Comparison of ENCODE assay signal across 9 cellular contexts in the genomic region with DNA sequence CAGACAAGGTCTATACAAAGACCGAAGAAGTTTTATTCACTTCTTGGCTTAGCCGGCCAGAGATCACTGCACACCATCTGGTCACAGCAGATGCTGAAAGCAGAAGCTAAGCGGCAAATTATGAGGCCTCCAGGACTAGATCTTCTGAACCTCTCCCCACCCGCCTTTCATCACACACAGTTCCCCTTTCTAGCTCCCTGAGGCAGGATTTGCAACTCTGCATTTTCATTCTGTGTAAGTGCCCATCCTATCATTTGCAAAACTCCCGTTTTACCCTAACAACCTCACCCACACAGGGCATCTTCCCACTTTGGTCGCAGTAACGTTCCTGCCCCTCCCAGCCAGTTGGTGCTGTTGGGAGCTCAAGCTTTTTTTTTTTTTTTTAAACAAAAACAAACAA. TPM values are rescaled to one million over a fixed set of nuclear protein-coding genes. Genes with fewer than 3 reads are reported as not detected.
DNase-seq lines count a peak whose midpoint lies in the region; ATAC-seq, FAIRE-seq and TF ChIP-seq lines count a peak whose summit lies in the region.
"Had no signal": no experiment of that assay in that cellular context is flagged by ENCODE, and none has a peak within 500 bp of the region (broad histone marks: within the 10 kb centered on the region; RNA-seq: fewer than 3 reads in every experiment).

No MANE protein-coding gene starts in this region.

- TF ChIP-seq EP300 in suprapubic skin (IDR thresholded peaks at IDR 0.05): no peak

- peak; percentile 26 for ATAC-seq in HG02571 (IDR thresholded peaks at IDR 0.05; ENCODE audit: unreplicated experiment)
- ATAC-seq: body of pancreas had no signal

- peaks cover 8% of the 10 kb centered on the region for H3K4me1 Mint-ChIP-seq in osteocyte (ENCODE audit: unreplicated experiment)

- peak; percentile 22 for DNase-seq in GM12892 (ENCODE audit: insufficient read length)
- peak; percentile 85 for DNase-seq in NCI-H524 treated with DMSO at 0.1 percent for 48 hours (lab: John Stamatoyannopoulos, UW)
- peak; percentile 44 to 79 for DNase-seq in foreskin fibroblast
- no peak for DNase-seq in suprapubic skin (ENCODE audit: low spot score in 2 of 2)
- DNase-seq in A172 (ENCODE audit: low spot score): no peak
- no peak for DNase-seq in osteocyte (ENCODE audit: extremely low spot score, unreplicated experiment)
- no peak for DNase-seq in islet precursor cell

- H3K27me3 ChIP-seq in suprapubic skin: no peaks in the 10 kb centered on the region
- H3K27me3 ChIP-seq: body of pancreas had no signal

- no peak overlapping the region for H3K4me3 Mint-ChIP-seq in osteocyte (ENCODE audit: unreplicated experiment)

- H3K27ac Mint-ChIP-seq in osteocyte (ENCODE audit: unreplicated experiment): no peak overlapping the region

- H3K4me3 ChIP-seq in foreskin fibroblast (ENCODE audit: low read depth in 1 of 2, low read length in 2 of 2): peak overlapping the region in 1 of 2 donors; percentile 5
- H3K4me3 ChIP-seq in suprapubic skin: no peak overlapping the region
- H3K4me3 ChIP-seq: body of pancreas had no signal

- TF ChIP-seq CTCF in foreskin fibroblast (IDR thresholded peaks at IDR 0.05; ENCODE audit: low read depth, low read length) (no peak), suprapubic skin (IDR thresholded peaks at IDR 0.05) (no peak), osteocyte (IDR thresholded peaks at IDR 0.05) (no peak)

- peaks cover 19% of the 10 kb centered on the region for H3K4me1 ChIP-seq in suprapubic skin

- H3K36me3 Mint-ChIP-seq in osteocyte (ENCODE audit: unreplicated experiment): no peaks in the 10 kb centered on the region

- H3K9me3 ChIP-seq in suprapubic skin: no peaks in the 10 kb centered on the region
- H3K9me3 ChIP-seq: body of pancreas had no signal

- peak overlapping the region; percentile 20 for H3K27ac ChIP-seq in suprapubic skin

- H3K9me3 Mint-ChIP-seq in osteocyte (ENCODE audit: unreplicated experiment): no peaks in the 10 kb centered on the region

- TF ChIP-seq POLR2A in GM12892 (IDR thresholded peaks at IDR 0.05; ENCODE audit: low read depth, low read length) (peak; percentile 50; the same call in 1 of the 2 replicates), suprapubic skin (IDR thresholded peaks at IDR 0.05) (no peak)

- FAIRE-seq in GM12892 (lab: Jason Lieb, UNC): peak; percentile 88

- peaks cover 10% of the 10 kb centered on the region for H3K27me3 Mint-ChIP-seq in osteocyte (ENCODE audit: unreplicated experiment)

- 43% methylated on average over 7 of the region's 7 CpGs for WGBS in suprapubic skin

- no peaks in the 10 kb centered on the region for H3K36me3 ChIP-seq in suprapubic skin

RNA-seq across cellular contexts. Expression of a gene that starts 3.1 kb away (rescaled TPM):
- 136 TPM for polyA plus RNA-seq in GM12892 (2012; ENCODE audit: missing spikeins)
- total RNA-seq in suprapubic skin: 10 to 100 TPM; 65.2 to 96.6 (median 79.2) TPM
- 187 and 196 TPM in 2 replicates for total RNA-seq in A172 (2014; rRNA removed; shearing (Covaris generic))
- total RNA-seq in osteocyte: 96.1 and 96.3 TPM in 2 replicates

RNA-seq across cellular contexts. Expression of a gene that starts 16.7 kb away (rescaled TPM):
- 171 TPM for polyA plus RNA-seq in GM12892 (2012; ENCODE audit: missing spikeins)
- total RNA-seq in suprapubic skin (10 to 100 TPM; 15.5 to 28.1 (median 17.5) TPM), osteocyte (223 and 242 TPM in 2 replicates)
- 91.8 and 104 TPM in 2 replicates for total RNA-seq in A172 (2014; rRNA removed; shearing (Covaris generic))

RNA-seq across cellular contexts. Expression of a gene that starts 34.0 kb away (rescaled TPM):
- polyA plus RNA-seq in GM12892 (2012; ENCODE audit: missing spikeins): 132 TPM
- total RNA-seq in suprapubic skin: 10 to 100 TPM; 18.9 to 44.0 (median 28.1) TPM
- 135 and 238 TPM in 2 replicates for total RNA-seq in A172 (2014; rRNA removed; shearing (Covaris generic))
- total RNA-seq in osteocyte: 22.4 and 23.1 TPM in 2 replicates

Comparison
In these comparisons a context has a peak if more than half of its experiments do, and no peak if none do; other contexts are left out.
1. DNase-seq: peak in GM12892 (single experiment), NCI-H524 treated with DMSO at 0.1 percent for 48 hours (single experiment) and foreskin fibroblast (2 of 2); none in suprapubic skin (0 of 2), A172 (single experiment), osteocyte (single experiment) and islet precursor cell (single experiment).